Comparison of ENCODE assay signal across 19 cellular contexts in genomic region chr20:53874706-53875105, GRCh38.
"Had no signal": no experiment of that assay in that cellular context is flagged by ENCODE, and none has a peak within 500 bp of the region (broad histone marks: within the 10 kb centered on the region; RNA-seq: fewer than 3 reads in every experiment).

No MANE protein-coding gene starts in this region.

- H3K36me3 Mint-ChIP-seq: activated naive CD8-positive, alpha-beta T cell treated with anti-CD3 and anti-CD28 coated beads for 36 hours; immature natural killer cell had no signal

- H3K9me3 Mint-ChIP-seq: activated CD4-positive, alpha-beta T cell treated with anti-CD3 and anti-CD28 coated beads, Interleukin-2, amount 10 ng/mL, durations not matched to agents 7 days and 5 days; activated CD8-positive, alpha-beta T cell treated with anti-CD3 and anti-CD28 coated beads for 36 hours; activated naive CD8-positive, alpha-beta T cell treated with anti-CD3 and anti-CD28 coated beads for 36 hours; activated T-helper 17 cell treated with anti-CD3 and anti-CD28 coated beads, Interleukin-2, amount 50 U/mL, for 72 hours; immature natural killer cell; neural crest cell had no signal

- H3K4me3 ChIP-seq: lower lobe of right lung, mucosa of descending colon had no signal

- H3K9me3 ChIP-seq: lower lobe of right lung, mucosa of descending colon, upper lobe of left lung had no signal

- H3K36me3 ChIP-seq: lower lobe of right lung, upper lobe of left lung, WERI-Rb-1 had no signal

- H3K27me3 Mint-ChIP-seq: activated CD4-positive, alpha-beta T cell treated with anti-CD3 and anti-CD28 coated beads, Interleukin-2, amount 10 ng/mL, durations not matched to agents 7 days and 5 days; activated CD8-positive, alpha-beta T cell treated with anti-CD3 and anti-CD28 coated beads for 36 hours; activated naive CD8-positive, alpha-beta T cell treated with anti-CD3 and anti-CD28 coated beads for 36 hours; activated T-helper 17 cell treated with anti-CD3 and anti-CD28 coated beads, Interleukin-2, amount 50 U/mL, for 72 hours had no signal

- H3K27ac Mint-ChIP-seq: activated CD4-positive, alpha-beta T cell treated with anti-CD3 and anti-CD28 coated beads, Interleukin-2, amount 10 ng/mL, durations not matched to agents 7 days and 5 days; activated CD8-positive, alpha-beta T cell treated with anti-CD3 and anti-CD28 coated beads for 36 hours; activated T-helper 17 cell treated with anti-CD3 and anti-CD28 coated beads, Interleukin-2, amount 50 U/mL, for 72 hours; progenitor cell of endocrine pancreas had no signal

- H3K27me3 ChIP-seq: upper lobe of left lung had no signal

- ATAC-seq: activated CD8-positive, alpha-beta T cell treated with anti-CD3 and anti-CD28 coated beads for 36 hours; activated T-helper 17 cell treated with anti-CD3 and anti-CD28 coated beads, Interleukin-2, amount 50 U/mL, for 72 hours; left lobe of liver; mucosa of descending colon; stimulated activated naive CD8-positive, alpha-beta T cell treated with anti-CD3 and anti-CD28 coated beads, Interleukin-15, Interleukin-2, amounts not matched to agents 100 U/mL and 50 U/mL, for 24 hours had no signal

- DNase-seq: activated CD4-positive, alpha-beta T cell treated with anti-CD3 and anti-CD28 coated beads, Interleukin-2, amount 10 ng/mL, durations not matched to agents 7 days and 5 days; activated CD4-positive, CD25-positive, alpha-beta regulatory T cell treated with anti-CD3 and anti-CD28 coated beads, Interleukin-2, amount 50 U/mL, for 72 hours; activated CD8-positive, alpha-beta T cell treated with anti-CD3 and anti-CD28 coated beads for 36 hours; activated naive CD8-positive, alpha-beta T cell treated with anti-CD3 and anti-CD28 coated beads for 36 hours; amniotic stem cell; cortex of kidney; foreskin fibroblast; immature natural killer cell; lower lobe of right lung; mesendoderm; mucosa of descending colon; stimulated activated CD4-positive, alpha-beta T cell treated with anti-CD3 and anti-CD28 coated beads, Interleukin-4, amount 100 ng/mL, for 24 hours; stimulated activated naive CD8-positive, alpha-beta T cell treated with anti-CD3 and anti-CD28 coated beads, Interleukin-15, Interleukin-2, amounts not matched to agents 100 U/mL and 50 U/mL, for 24 hours; upper lobe of left lung; WERI-Rb-1 had no signal

- H3K4me3 Mint-ChIP-seq: activated CD4-positive, alpha-beta T cell treated with anti-CD3 and anti-CD28 coated beads, Interleukin-2, amount 10 ng/mL, durations not matched to agents 7 days and 5 days; activated CD8-positive, alpha-beta T cell treated with anti-CD3 and anti-CD28 coated beads for 36 hours; activated naive CD8-positive, alpha-beta T cell treated with anti-CD3 and anti-CD28 coated beads for 36 hours; activated T-helper 17 cell treated with anti-CD3 and anti-CD28 coated beads, Interleukin-2, amount 50 U/mL, for 72 hours; neural crest cell had no signal

- H3K27ac ChIP-seq: WERI-Rb-1 had no signal
